In the genomic region with DNA sequence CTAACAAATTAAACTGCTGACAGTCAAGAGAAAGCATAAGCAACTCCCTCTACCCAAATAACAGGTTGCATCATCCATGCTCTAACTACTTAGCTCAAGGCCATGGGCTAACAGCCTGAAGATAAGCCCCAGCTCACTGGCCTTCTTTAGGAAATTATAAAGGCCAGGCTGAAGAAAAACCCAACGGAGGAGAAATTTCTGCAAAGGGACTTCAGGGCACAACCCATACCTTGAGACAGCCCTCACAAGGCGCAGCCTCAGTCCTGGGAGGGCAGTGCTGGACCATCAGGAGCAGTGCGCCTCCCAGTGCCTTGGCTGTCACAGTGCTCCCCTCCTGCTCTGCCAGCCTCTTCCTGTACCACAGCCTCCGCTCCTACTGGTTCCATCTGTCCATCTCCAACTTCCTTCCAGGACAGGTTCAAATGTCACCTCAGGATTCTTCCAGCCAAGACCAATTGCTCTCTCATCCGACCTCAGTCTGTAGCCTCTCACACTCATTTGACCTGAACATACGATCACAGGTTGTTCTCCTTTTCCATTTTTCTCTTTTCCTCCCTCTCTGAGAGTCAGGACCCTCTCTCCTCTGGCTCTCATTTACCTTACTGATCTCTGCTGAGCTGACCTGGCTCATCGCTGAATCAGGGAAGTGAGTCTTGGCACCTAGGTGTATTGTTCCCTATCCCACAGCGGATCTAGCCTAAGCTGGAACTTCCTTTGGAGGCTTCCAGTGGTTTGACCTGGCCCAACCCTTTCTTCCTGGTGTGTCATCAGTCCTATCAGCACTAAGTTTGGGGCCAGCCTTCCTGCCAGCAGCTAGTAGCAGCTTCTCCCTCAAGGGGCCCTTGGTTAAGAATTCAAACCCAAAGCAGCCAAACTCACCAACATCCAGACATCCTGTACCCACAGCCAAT, we compare ENCODE assay signal across 1 cellular context.
TF ChIP-seq lines count a peak whose summit lies in the region.

No MANE protein-coding gene starts in this region.

TF ChIP-seq in HepG2, 621 proteins besides CTCF, POLR2A, EP300 and RAD21 (continued from another document and continues in another):
- TF ChIP-seq, protein P1, sequence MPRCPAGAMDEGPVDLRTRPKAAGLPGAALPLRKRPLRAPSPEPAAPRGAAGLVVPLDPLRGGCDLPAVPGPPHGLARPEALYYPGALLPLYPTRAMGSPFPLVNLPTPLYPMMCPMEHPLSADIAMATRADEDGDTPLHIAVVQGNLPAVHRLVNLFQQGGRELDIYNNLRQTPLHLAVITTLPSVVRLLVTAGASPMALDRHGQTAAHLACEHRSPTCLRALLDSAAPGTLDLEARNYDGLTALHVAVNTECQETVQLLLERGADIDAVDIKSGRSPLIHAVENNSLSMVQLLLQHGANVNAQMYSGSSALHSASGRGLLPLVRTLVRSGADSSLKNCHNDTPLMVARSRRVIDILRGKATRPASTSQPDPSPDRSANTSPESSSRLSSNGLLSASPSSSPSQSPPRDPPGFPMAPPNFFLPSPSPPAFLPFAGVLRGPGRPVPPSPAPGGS (CRISPR knock-in tag; IDR thresholded peaks at IDR 0.05), result peak; percentile 1; the same call in 1 of the 2 replicates
- TF ChIP-seq, protein P2, sequence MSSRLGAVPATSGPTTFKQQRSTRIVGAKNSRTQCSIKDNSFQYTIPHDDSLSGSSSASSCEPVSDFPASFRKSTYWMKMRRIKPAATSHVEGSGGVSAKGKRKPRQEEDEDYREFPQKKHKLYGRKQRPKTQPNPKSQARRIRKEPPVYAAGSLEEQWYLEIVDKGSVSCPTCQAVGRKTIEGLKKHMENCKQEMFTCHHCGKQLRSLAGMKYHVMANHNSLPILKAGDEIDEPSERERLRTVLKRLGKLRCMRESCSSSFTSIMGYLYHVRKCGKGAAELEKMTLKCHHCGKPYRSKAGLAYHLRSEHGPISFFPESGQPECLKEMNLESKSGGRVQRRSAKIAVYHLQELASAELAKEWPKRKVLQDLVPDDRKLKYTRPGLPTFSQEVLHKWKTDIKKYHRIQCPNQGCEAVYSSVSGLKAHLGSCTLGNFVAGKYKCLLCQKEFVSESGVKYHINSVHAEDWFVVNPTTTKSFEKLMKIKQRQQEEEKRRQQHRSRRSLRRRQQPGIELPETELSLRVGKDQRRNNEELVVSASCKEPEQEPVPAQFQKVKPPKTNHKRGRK (CRISPR knock-in tag; IDR thresholded peaks at IDR 0.05), result no peak
- TF ChIP-seq, protein P3, sequence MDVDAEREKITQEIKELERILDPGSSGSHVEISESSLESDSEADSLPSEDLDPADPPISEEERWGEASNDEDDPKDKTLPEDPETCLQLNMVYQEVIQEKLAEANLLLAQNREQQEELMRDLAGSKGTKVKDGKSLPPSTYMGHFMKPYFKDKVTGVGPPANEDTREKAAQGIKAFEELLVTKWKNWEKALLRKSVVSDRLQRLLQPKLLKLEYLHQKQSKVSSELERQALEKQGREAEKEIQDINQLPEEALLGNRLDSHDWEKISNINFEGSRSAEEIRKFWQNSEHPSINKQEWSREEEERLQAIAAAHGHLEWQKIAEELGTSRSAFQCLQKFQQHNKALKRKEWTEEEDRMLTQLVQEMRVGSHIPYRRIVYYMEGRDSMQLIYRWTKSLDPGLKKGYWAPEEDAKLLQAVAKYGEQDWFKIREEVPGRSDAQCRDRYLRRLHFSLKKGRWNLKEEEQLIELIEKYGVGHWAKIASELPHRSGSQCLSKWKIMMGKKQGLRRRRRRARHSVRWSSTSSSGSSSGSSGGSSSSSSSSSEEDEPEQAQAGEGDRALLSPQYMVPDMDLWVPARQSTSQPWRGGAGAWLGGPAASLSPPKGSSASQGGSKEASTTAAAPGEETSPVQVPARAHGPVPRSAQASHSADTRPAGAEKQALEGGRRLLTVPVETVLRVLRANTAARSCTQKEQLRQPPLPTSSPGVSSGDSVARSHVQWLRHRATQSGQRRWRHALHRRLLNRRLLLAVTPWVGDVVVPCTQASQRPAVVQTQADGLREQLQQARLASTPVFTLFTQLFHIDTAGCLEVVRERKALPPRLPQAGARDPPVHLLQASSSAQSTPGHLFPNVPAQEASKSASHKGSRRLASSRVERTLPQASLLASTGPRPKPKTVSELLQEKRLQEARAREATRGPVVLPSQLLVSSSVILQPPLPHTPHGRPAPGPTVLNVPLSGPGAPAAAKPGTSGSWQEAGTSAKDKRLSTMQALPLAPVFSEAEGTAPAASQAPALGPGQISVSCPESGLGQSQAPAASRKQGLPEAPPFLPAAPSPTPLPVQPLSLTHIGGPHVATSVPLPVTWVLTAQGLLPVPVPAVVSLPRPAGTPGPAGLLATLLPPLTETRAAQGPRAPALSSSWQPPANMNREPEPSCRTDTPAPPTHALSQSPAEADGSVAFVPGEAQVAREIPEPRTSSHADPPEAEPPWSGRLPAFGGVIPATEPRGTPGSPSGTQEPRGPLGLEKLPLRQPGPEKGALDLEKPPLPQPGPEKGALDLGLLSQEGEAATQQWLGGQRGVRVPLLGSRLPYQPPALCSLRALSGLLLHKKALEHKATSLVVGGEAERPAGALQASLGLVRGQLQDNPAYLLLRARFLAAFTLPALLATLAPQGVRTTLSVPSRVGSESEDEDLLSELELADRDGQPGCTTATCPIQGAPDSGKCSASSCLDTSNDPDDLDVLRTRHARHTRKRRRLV (CRISPR knock-in tag; IDR thresholded peaks at IDR 0.05), result peak; percentile 58; the same call in 1 of the 2 replicates
- no peak for TF ChIP-seq SUZ12 (IDR thresholded peaks at IDR 0.05; ENCODE audit: low read depth, low read length)
- no peak for TF ChIP-seq ZNF329 (CRISPR knock-in tag; IDR thresholded peaks at IDR 0.05; ENCODE audit: low read depth)
- TF ChIP-seq CREB1 (IDR thresholded peaks at IDR 0.05), result no peak
- TF ChIP-seq CREB1 (CRISPR knock-in tag; IDR thresholded peaks at IDR 0.05), result no peak
- 0 out of 2 replicates have a peak, but pooled peaks have one; percentile 21 for TF ChIP-seq AHR (CRISPR knock-in tag; IDR thresholded peaks at IDR 0.05)
- TF ChIP-seq SAP130 (CRISPR knock-in tag; IDR thresholded peaks at IDR 0.05; ENCODE audit: low read depth), result peak; percentile 79
- no peak for TF ChIP-seq ZNF24 (IDR thresholded peaks at IDR 0.05)
- TF ChIP-seq GLI4 (CRISPR knock-in tag; IDR thresholded peaks at IDR 0.05; ENCODE audit: borderline replicate concordance), result peak; percentile 20; the same call in 1 of the 2 replicates
- peak; percentile 94 for TF ChIP-seq ZNF263 (CRISPR knock-in tag; IDR thresholded peaks at IDR 0.05)
- TF ChIP-seq SAFB2 (CRISPR knock-in tag; IDR thresholded peaks at IDR 0.05; ENCODE audit: borderline replicate concordance, low read depth), result no peak
- TF ChIP-seq NFYC (CRISPR knock-in tag; IDR thresholded peaks at IDR 0.05), result no peak
- no peak for TF ChIP-seq ZNF431 (CRISPR knock-in tag; IDR thresholded peaks at IDR 0.05; ENCODE audit: borderline replicate concordance, low read depth)
- no peak; the same call in 1 of the 2 replicates for TF ChIP-seq CCDC6 (CRISPR knock-in tag; IDR thresholded peaks at IDR 0.05)
- TF ChIP-seq, protein P4, sequence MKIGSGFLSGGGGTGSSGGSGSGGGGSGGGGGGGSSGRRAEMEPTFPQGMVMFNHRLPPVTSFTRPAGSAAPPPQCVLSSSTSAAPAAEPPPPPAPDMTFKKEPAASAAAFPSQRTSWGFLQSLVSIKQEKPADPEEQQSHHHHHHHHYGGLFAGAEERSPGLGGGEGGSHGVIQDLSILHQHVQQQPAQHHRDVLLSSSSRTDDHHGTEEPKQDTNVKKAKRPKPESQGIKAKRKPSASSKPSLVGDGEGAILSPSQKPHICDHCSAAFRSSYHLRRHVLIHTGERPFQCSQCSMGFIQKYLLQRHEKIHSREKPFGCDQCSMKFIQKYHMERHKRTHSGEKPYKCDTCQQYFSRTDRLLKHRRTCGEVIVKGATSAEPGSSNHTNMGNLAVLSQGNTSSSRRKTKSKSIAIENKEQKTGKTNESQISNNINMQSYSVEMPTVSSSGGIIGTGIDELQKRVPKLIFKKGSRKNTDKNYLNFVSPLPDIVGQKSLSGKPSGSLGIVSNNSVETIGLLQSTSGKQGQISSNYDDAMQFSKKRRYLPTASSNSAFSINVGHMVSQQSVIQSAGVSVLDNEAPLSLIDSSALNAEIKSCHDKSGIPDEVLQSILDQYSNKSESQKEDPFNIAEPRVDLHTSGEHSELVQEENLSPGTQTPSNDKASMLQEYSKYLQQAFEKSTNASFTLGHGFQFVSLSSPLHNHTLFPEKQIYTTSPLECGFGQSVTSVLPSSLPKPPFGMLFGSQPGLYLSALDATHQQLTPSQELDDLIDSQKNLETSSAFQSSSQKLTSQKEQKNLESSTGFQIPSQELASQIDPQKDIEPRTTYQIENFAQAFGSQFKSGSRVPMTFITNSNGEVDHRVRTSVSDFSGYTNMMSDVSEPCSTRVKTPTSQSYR (CRISPR knock-in tag; IDR thresholded peaks at IDR 0.05; ENCODE audit: borderline replicate concordance), result no peak
- TF ChIP-seq, protein P5, sequence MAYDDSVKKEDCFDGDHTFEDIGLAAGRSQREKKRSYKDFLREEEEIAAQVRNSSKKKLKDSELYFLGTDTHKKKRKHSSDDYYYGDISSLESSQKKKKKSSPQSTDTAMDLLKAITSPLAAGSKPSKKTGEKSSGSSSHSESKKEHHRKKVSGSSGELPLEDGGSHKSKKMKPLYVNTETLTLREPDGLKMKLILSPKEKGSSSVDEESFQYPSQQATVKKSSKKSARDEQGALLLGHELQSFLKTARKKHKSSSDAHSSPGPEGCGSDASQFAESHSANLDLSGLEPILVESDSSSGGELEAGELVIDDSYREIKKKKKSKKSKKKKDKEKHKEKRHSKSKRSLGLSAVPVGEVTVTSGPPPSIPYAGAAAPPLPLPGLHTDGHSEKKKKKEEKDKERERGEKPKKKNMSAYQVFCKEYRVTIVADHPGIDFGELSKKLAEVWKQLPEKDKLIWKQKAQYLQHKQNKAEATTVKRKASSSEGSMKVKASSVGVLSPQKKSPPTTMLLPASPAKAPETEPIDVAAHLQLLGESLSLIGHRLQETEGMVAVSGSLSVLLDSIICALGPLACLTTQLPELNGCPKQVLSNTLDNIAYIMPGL (CRISPR knock-in tag; IDR thresholded peaks at IDR 0.05; ENCODE audit: borderline replicate concordance in 1 of 2, low read depth in 1 of 2), result peak in 1 of 2 experiments; percentile 38; a peak in 2 of 4 replicates
- TF ChIP-seq ZKSCAN8 (CRISPR knock-in tag; IDR thresholded peaks at IDR 0.05; ENCODE audit: borderline replicate concordance), result peak; percentile 6; the same call in 1 of the 2 replicates
- TF ChIP-seq, protein P6, sequence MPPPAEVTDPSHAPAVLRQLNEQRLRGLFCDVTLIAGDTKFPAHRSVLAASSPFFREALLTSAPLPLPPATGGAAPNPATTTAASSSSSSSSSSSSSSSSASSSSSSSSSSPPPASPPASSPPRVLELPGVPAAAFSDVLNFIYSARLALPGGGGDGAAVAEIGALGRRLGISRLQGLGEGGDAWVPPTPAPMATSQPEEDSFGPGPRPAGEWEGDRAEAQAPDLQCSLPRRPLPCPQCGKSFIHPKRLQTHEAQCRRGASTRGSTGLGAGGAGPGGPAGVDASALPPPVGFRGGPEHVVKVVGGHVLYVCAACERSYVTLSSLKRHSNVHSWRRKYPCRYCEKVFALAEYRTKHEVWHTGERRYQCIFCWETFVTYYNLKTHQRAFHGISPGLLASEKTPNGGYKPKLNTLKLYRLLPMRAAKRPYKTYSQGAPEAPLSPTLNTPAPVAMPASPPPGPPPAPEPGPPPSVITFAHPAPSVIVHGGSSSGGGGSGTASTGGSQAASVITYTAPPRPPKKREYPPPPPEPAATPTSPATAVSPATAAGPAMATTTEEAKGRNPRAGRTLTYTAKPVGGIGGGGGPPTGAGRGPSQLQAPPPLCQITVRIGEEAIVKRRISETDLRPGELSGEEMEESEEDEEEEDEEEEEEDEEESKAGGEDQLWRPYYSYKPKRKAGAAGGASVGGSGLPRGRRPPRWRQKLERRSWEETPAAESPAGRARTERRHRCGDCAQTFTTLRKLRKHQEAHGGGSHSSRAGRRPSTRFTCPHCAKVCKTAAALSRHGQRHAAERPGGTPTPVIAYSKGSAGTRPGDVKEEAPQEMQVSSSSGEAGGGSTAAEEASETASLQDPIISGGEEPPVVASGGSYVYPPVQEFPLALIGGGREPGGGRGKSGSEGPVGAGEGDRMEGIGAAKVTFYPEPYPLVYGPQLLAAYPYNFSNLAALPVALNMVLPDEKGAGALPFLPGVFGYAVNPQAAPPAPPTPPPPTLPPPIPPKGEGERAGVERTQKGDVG (CRISPR knock-in tag; IDR thresholded peaks at IDR 0.05; ENCODE audit: borderline replicate concordance), result 0 out of 2 replicates have a peak, but pooled peaks have one; percentile 19
- no peak for TF ChIP-seq REL (CRISPR knock-in tag; conservative IDR thresholded peaks at IDR 0.05)
- no peak for TF ChIP-seq ZNF432 (CRISPR knock-in tag; IDR thresholded peaks at IDR 0.05; ENCODE audit: borderline replicate concordance)
- TF ChIP-seq ZSCAN21 (CRISPR knock-in tag; IDR thresholded peaks at IDR 0.05; ENCODE audit: borderline replicate concordance), result peak; percentile 28; the same call in 1 of the 2 replicates
- TF ChIP-seq, protein P7, sequence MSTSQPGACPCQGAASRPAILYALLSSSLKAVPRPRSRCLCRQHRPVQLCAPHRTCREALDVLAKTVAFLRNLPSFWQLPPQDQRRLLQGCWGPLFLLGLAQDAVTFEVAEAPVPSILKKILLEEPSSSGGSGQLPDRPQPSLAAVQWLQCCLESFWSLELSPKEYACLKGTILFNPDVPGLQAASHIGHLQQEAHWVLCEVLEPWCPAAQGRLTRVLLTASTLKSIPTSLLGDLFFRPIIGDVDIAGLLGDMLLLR (CRISPR knock-in tag; IDR thresholded peaks at IDR 0.05), result no peak
- TF ChIP-seq HHEX (CRISPR knock-in tag; IDR thresholded peaks at IDR 0.05), result no peak
- TF ChIP-seq ZNF703 (CRISPR knock-in tag; IDR thresholded peaks at IDR 0.05; ENCODE audit: borderline replicate concordance), result no peak
- TF ChIP-seq, protein P8, sequence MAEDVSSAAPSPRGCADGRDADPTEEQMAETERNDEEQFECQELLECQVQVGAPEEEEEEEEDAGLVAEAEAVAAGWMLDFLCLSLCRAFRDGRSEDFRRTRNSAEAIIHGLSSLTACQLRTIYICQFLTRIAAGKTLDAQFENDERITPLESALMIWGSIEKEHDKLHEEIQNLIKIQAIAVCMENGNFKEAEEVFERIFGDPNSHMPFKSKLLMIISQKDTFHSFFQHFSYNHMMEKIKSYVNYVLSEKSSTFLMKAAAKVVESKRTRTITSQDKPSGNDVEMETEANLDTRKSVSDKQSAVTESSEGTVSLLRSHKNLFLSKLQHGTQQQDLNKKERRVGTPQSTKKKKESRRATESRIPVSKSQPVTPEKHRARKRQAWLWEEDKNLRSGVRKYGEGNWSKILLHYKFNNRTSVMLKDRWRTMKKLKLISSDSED (CRISPR knock-in tag; IDR thresholded peaks at IDR 0.05), result no peak
- TF ChIP-seq, protein P9, sequence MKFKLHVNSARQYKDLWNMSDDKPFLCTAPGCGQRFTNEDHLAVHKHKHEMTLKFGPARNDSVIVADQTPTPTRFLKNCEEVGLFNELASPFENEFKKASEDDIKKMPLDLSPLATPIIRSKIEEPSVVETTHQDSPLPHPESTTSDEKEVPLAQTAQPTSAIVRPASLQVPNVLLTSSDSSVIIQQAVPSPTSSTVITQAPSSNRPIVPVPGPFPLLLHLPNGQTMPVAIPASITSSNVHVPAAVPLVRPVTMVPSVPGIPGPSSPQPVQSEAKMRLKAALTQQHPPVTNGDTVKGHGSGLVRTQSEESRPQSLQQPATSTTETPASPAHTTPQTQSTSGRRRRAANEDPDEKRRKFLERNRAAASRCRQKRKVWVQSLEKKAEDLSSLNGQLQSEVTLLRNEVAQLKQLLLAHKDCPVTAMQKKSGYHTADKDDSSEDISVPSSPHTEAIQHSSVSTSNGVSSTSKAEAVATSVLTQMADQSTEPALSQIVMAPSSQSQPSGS (CRISPR knock-in tag; IDR thresholded peaks at IDR 0.05), result 0 out of 2 replicates have a peak, but pooled peaks have one; percentile 43
- TF ChIP-seq BHLHE40 (IDR thresholded peaks at IDR 0.05; ENCODE audit: low read length), result no peak
- TF ChIP-seq ARHGAP35 (CRISPR knock-in tag; IDR thresholded peaks at IDR 0.05; ENCODE audit: borderline replicate concordance), result no peak
